26 cellular contexts compared by ENCODE assay signal in the genomic region with DNA sequence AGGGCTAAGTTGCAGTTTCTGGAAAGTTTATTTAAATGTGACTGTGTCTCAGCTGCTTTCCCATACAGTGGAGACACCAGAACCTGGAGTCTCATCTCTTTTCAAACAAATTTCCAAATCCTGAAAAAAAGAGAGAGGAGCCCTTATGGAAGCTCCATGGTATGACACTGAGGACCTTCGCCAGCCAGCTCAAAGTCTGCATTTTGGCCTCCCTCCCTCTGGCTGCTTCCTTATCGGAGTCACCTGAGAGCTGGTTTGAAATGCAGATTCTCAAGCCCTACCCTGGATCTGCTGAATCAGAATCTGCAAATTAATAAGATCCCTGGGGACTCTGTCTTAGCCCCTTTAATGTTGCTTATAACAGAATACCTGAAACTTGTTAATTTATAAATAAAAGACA. TPM values are rescaled to one million over a fixed set of nuclear protein-coding genes. Genes with fewer than 3 reads are reported as not detected.
DNase-seq lines count a peak whose midpoint lies in the region; ATAC-seq, FAIRE-seq and TF ChIP-seq lines count a peak whose summit lies in the region.
"Had no signal": no experiment of that assay in that cellular context is flagged by ENCODE, and none has a peak within 500 bp of the region (broad histone marks: within the 10 kb centered on the region; RNA-seq: fewer than 3 reads in every experiment).

No MANE protein-coding gene starts in this region.

- H4K20me1 ChIP-seq in GM23338 (replicated peaks; ENCODE audit: insufficient read depth) (no peaks in the 10 kb centered on the region), H1 (replicated peaks in 1 of 2; ENCODE audit: control insufficient read depth in 1 of 2, insufficient read depth in 2 of 2, low read length in 2 of 2) (no peaks in the 10 kb centered on the region)
- H4K20me1 ChIP-seq: BLaER1 had no signal

- H3K4me2 ChIP-seq in GM23338, result no peak overlapping the region
- H3K4me2 ChIP-seq in H1 (ENCODE audit: insufficient read depth in 1 of 2, low read depth in 2 of 2, low read length in 2 of 2), result no peak overlapping the region
- H3K4me2 ChIP-seq: BLaER1 had no signal

- no peaks in the 10 kb centered on the region for H3K9me3 ChIP-seq in H1 (ENCODE audit: insufficient read depth in 2 of 2, low read depth in 1 of 2, low read length in 1 of 2)
- no peaks in the 10 kb centered on the region for H3K9me3 ChIP-seq in naive thymus-derived CD4-positive, alpha-beta T cell (ENCODE audit: control insufficient read depth in 2 of 3, low read length in 3 of 3)
- H3K9me3 ChIP-seq: BE2C had no signal

- no peaks in the 10 kb centered on the region; the same call in 2 of the 3 replicates for H3K9me3 Mint-ChIP-seq in GM23338
- H3K9me3 Mint-ChIP-seq in naive thymus-derived CD4-positive, alpha-beta T cell, result no peaks in the 10 kb centered on the region
- H3K9me3 Mint-ChIP-seq: CD4-positive, alpha-beta memory T cell; CD8-positive, alpha-beta memory T cell had no signal

- H3F3A ChIP-seq in GM23338 (replicated peaks; ENCODE audit: low read depth), result no peaks in the 10 kb centered on the region

- H3K4me3 ChIP-seq in GM23338 (no peak overlapping the region), H7 (ENCODE audit: insufficient read depth, low read depth, low read length) (no peak overlapping the region), H1 (ENCODE audit: extremely low read depth in 1 of 4, insufficient read depth in 2 of 4, low read depth in 3 of 4, low read length in 4 of 4) (no peak overlapping the region)
- H3K4me3 ChIP-seq in naive thymus-derived CD4-positive, alpha-beta T cell (ENCODE audit: low read length), result no peak overlapping the region
- H3K4me3 ChIP-seq: BLaER1 had no signal

- no peak overlapping the region for H4K8ac ChIP-seq in H1 (ENCODE audit: extremely low read depth, insufficient read depth, low read length)

- no peaks in the 10 kb centered on the region for H3K79me2 ChIP-seq in GM23338 (replicated peaks; ENCODE audit: insufficient read depth)
- H3K79me2 ChIP-seq in H1 (ENCODE audit: control insufficient read depth in 1 of 2, insufficient read depth in 2 of 2, low read length in 2 of 2), result no peaks in the 10 kb centered on the region

- H3K4me1 Mint-ChIP-seq in GM23338, result peaks cover 31% of the 10 kb centered on the region
- H3K4me1 Mint-ChIP-seq in naive thymus-derived CD4-positive, alpha-beta T cell, result peaks cover 0 to 6% (median 0%) of the 10 kb centered on the region in 7 donors

- H3K9ac ChIP-seq in H1 (replicated peaks in 1 of 4; ENCODE audit: extremely low read depth in 1 of 4, low read depth in 3 of 4, low read length in 3 of 4), result no peak overlapping the region
- H3K9ac ChIP-seq: BLaER1 had no signal

- 51% methylated on average over 2 of the region's 2 CpGs; no CpG with 5 or more reads in 1 of the 2 experiments for WGBS in H1 (ENCODE audit: extremely low coverage in 1 of 2, insufficient coverage in 1 of 2, insufficient read length in 1 of 2, insufficient replicate concordance in 2 of 2, low coverage in 1 of 2, low lambda C conversion rate in 2 of 2, missing lambda C conversion rate in 1 of 2), 2 experiments

- H3K27ac ChIP-seq in GM23338 (ENCODE audit: low read depth), result no peak overlapping the region
- no peak overlapping the region for H3K27ac ChIP-seq in H1 (ENCODE audit: low read depth, low read length)
- H3K27ac ChIP-seq in naive thymus-derived CD4-positive, alpha-beta T cell (ENCODE audit: low read depth, low read length), result no peak overlapping the region
- H3K27ac ChIP-seq: BLaER1 had no signal

- DNase-seq in GM23338 (ENCODE audit: low spot score), result no peak
- peak; percentile 35 for DNase-seq in H7
- peak in 1 of 2 experiments; percentile 38 for DNase-seq in H1 (ENCODE audit: low read depth in 1 of 2, low spot score in 2 of 2)
- DNase-seq in left lobe of liver (ENCODE audit: low spot score), result peak; percentile 24
- DNase-seq in NCI-H2107 treated with DMSO at 0.1 percent for 48 hours (lab: John Stamatoyannopoulos, UW; ENCODE audit: unreplicated experiment), result no peak
- no peak for DNase-seq in naive thymus-derived CD4-positive, alpha-beta T cell
- DNase-seq: 8988T; ACHN; BE2C; C1 segment of cervical spinal cord; CD4-positive, alpha-beta memory T cell; CD4-positive, CD25-positive, alpha-beta regulatory T cell; CD8-positive, alpha-beta memory T cell; COR-L47; DMS 273 treated with DMSO at 0.1 percent for 48 hours; DMS153; DMS53; DMS79 treated with DMSO at 0.1 percent for 48 hours; GF-D8 had no signal

- no peak for TF ChIP-seq RAD21 in H1 (IDR thresholded peaks at IDR 0.05 in 1 of 2, conservative IDR thresholded peaks at IDR 0.05 in 1 of 2; ENCODE audit: low read depth in 2 of 2, low read length in 2 of 2)

- H3K14ac ChIP-seq in H1 (ENCODE audit: insufficient read length), result no peak overlapping the region

- H2AFZ ChIP-seq in GM23338 (peak overlapping the region; percentile 15; the same call in 1 of the 2 replicates), H1 (ENCODE audit: low read length) (peak overlapping the region; percentile 5; the same call in 1 of the 2 replicates)

- H3K79me1 ChIP-seq in H1 (ENCODE audit: low read depth, low read length), result no peaks in the 10 kb centered on the region

- POLR2A ChIA-PET in H1 (lab: Charles Lee; ENCODE audit: partially characterized antibody), result no interaction called here
- POLR2A ChIA-PET in naive thymus-derived CD4-positive, alpha-beta T cell (lab: Charles Lee), result no interaction called here

- ATAC-seq in GM23338 (no peak), left lobe of liver (peak; percentile 52), HG03439 (IDR thresholded peaks at IDR 0.05; ENCODE audit: unreplicated experiment) (no peak), GM19023 (IDR thresholded peaks at IDR 0.05; ENCODE audit: unreplicated experiment) (no peak)
- ATAC-seq in naive thymus-derived CD4-positive, alpha-beta T cell, result no peak

- H2BK120ac ChIP-seq in H1 (replicated peaks; ENCODE audit: low read depth, low read length), result no peak overlapping the region

- H3K27me3 ChIP-seq in GM23338 (ENCODE audit: insufficient read depth) (no peaks in the 10 kb centered on the region), H7 (ENCODE audit: control insufficient read depth, insufficient read depth, low read length) (no peaks in the 10 kb centered on the region), H1 (replicated peaks in 1 of 4; ENCODE audit: control insufficient read depth in 3 of 4, extremely low read depth in 1 of 4, insufficient read depth in 3 of 4, low read length in 3 of 4) (peaks cover 0 to 2% (median 0%) of the 10 kb centered on the region in 4 experiments; a peak in 1 of 7 replicates)
- no peaks in the 10 kb centered on the region for H3K27me3 ChIP-seq in naive thymus-derived CD4-positive, alpha-beta T cell (ENCODE audit: control insufficient read depth in 2 of 2, insufficient read depth in 2 of 2, low read length in 2 of 2)
- H3K27me3 ChIP-seq: BE2C, BLaER1 had no signal

- no peak overlapping the region for H3K18ac ChIP-seq in H1 (ENCODE audit: extremely low read depth, low read length)

- H3K36me3 ChIP-seq in GM23338 (ENCODE audit: insufficient read depth), result no peaks in the 10 kb centered on the region
- H3K36me3 ChIP-seq in H7 (replicated peaks; ENCODE audit: control insufficient read depth, insufficient read depth, low read length), result no peaks in the 10 kb centered on the region
- no peaks in the 10 kb centered on the region for H3K36me3 ChIP-seq in H1 (ENCODE audit: control insufficient read depth in 2 of 4, insufficient read depth in 4 of 4, low read length in 3 of 4)
- H3K36me3 ChIP-seq in naive thymus-derived CD4-positive, alpha-beta T cell (ENCODE audit: control insufficient read depth in 2 of 3, insufficient read depth in 3 of 3, low read length in 3 of 3), result no peaks in the 10 kb centered on the region
- H3K36me3 ChIP-seq: BE2C, BLaER1 had no signal

- H3K4me1 ChIP-seq in GM23338 (ENCODE audit: insufficient read depth) (peaks cover 23% of the 10 kb centered on the region), H1 (replicated peaks in 1 of 4; ENCODE audit: control insufficient read depth in 3 of 4, insufficient read depth in 4 of 4, low read length in 3 of 4) (peaks cover 0 to 18% (median 9%) of the 10 kb centered on the region in 4 experiments)
- no peaks in the 10 kb centered on the region for H3K4me1 ChIP-seq in naive thymus-derived CD4-positive, alpha-beta T cell (ENCODE audit: control insufficient read depth in 2 of 2, insufficient read depth in 2 of 2, low read length in 2 of 2)
- H3K4me1 ChIP-seq: BE2C had no signal

- TF ChIP-seq CTCF in GM23338 (conservative IDR thresholded peaks at IDR 0.05; ENCODE audit: low read depth in 2 of 2), result no peak
- TF ChIP-seq CTCF in H1 (IDR thresholded peaks at IDR 0.05; ENCODE audit: control extremely low read depth in 1 of 3, insufficient read depth in 1 of 3, low read depth in 1 of 3, low read length in 3 of 3), result no peak

- peaks cover 5% of the 10 kb centered on the region for H3K27me3 Mint-ChIP-seq in GM23338 (ENCODE audit: insufficient read depth, low read depth, poor library complexity)
- H3K27me3 Mint-ChIP-seq in naive thymus-derived CD4-positive, alpha-beta T cell, result peaks cover 0 to 13% (median 0%) of the 10 kb centered on the region in 5 donors
- H3K27me3 Mint-ChIP-seq: CD4-positive, alpha-beta memory T cell had no signal

- no peaks in the 10 kb centered on the region for H3K23me2 ChIP-seq in H1 (ENCODE audit: low read depth, low read length)

- no peaks in the 10 kb centered on the region for H3K9me2 ChIP-seq in GM23338 (ENCODE audit: insufficient read depth)

- H4K91ac ChIP-seq in H1 (replicated peaks; ENCODE audit: insufficient read length, low read length), result no peak overlapping the region

- no peak overlapping the region for H2BK12ac ChIP-seq in H1 (ENCODE audit: low read depth, low read length)

- H3K27ac Mint-ChIP-seq in GM23338, result no peak overlapping the region
- no peak overlapping the region for H3K27ac Mint-ChIP-seq in naive thymus-derived CD4-positive, alpha-beta T cell
- H3K27ac Mint-ChIP-seq: CD4-positive, alpha-beta memory T cell; CD4-positive, CD25-positive, alpha-beta regulatory T cell had no signal

- H3K4ac ChIP-seq in H1 (replicated peaks; ENCODE audit: insufficient read length, low read depth, low read length), result no peak overlapping the region

- FAIRE-seq in H1 (lab: Jason Lieb, UNC), result no peak
- FAIRE-seq: A204.1, G401.6, GM12891 had no signal

- H3K4me3 Mint-ChIP-seq in GM23338, result no peak overlapping the region
- no peak overlapping the region for H3K4me3 Mint-ChIP-seq in naive thymus-derived CD4-positive, alpha-beta T cell
- H3K4me3 Mint-ChIP-seq: CD4-positive, alpha-beta memory T cell; CD4-positive, CD25-positive, alpha-beta regulatory T cell; CD8-positive, alpha-beta memory T cell had no signal

- no peak overlapping the region for H2BK15ac ChIP-seq in H1 (ENCODE audit: low read length)

- intact Hi-C loops in naive thymus-derived CD4-positive, alpha-beta T cell (cut with micrococcal nuclease), result no loop called here

- CTCF ChIA-PET in H1 (lab: Charles Lee; ENCODE audit: partially characterized antibody), result interaction anchor here (0.9 kb wide), 1 partner anchor 82 kb away, joined by 4 read pairs; no protein-coding TSS in a partner anchor
- CTCF ChIA-PET in naive thymus-derived CD4-positive, alpha-beta T cell (lab: Charles Lee), result no interaction called here

- TF ChIP-seq EP300 in H1 (IDR thresholded peaks at IDR 0.05; ENCODE audit: borderline replicate concordance in 1 of 2, low read depth in 2 of 2, low read length in 2 of 2), result no peak

- no peak overlapping the region for H3K23ac ChIP-seq in H1 (ENCODE audit: insufficient read length)

- H2BK20ac ChIP-seq in H1 (ENCODE audit: low read length), result no peak overlapping the region

- H2BK5ac ChIP-seq in H1 (ENCODE audit: low read depth, low read length), result no peak overlapping the region

- H4K5ac ChIP-seq in H1 (ENCODE audit: insufficient read length, low read depth, low read length), result no peak overlapping the region

- TF ChIP-seq POLR2A in H1 (IDR thresholded peaks at IDR 0.05; ENCODE audit: control extremely low read depth in 1 of 2, low read depth in 2 of 2, low read length in 2 of 2), result no peak

- H3K36me3 Mint-ChIP-seq in GM23338 (ENCODE audit: low read depth), result no peaks in the 10 kb centered on the region
- peaks cover 0 to 3% (median 0%) of the 10 kb centered on the region in 5 donors for H3K36me3 Mint-ChIP-seq in naive thymus-derived CD4-positive, alpha-beta T cell
- H3K36me3 Mint-ChIP-seq: CD14-positive monocyte; CD4-positive, alpha-beta memory T cell; CD4-positive, CD25-positive, alpha-beta regulatory T cell; CD8-positive, alpha-beta memory T cell had no signal

- no peak overlapping the region for H2AK5ac ChIP-seq in H1 (ENCODE audit: low read depth, low read length)

- no peak overlapping the region for H3K56ac ChIP-seq in H1 (replicated peaks; ENCODE audit: insufficient read length, low read depth, low read length)

RNA-seq across cellular contexts. Expression of gene JDP2, which starts 21.7 kb away (rescaled TPM):
- total RNA-seq in GM23338 (2014; rRNA removed; shearing (Covaris generic)), result 38.9 and 46.4 TPM in 2 replicates
- polyA plus RNA-seq in GM23338 (2016; fragmentation: Nextera tagmentation; extraction: Ambion mirVana) (12.5 and 13.3 TPM in 2 replicates), H1 (2011; rRNA removed) (8.9 and 18.8 TPM in 2 replicates)
- total RNA-seq in H7 (2014; rRNA removed; shearing (Covaris generic)), result 30.2 and 37.9 TPM in 2 replicates
- 23.6 and 27.2 TPM in 2 replicates for total RNA-seq in H1 (2021; fragmentation: NEBNext Ultra II Directional; extraction: Animal tissue kit (Norgen Biotek cat#: 25700))
- polyA plus RNA-seq in H1 (2011; cell fraction: cytosol; rRNA removed), result 23.2 TPM
- polyA plus RNA-seq in H1 (2011; cell fraction: nucleus; rRNA removed), result 20.9 TPM
- 13.7 to 19.6 TPM (median 17.7 TPM) in 4 replicates for polyA plus RNA-seq in H1 (2012, experiment 1 of 2)
- 14.8 TPM for polyA plus RNA-seq in H1 (2012, experiment 2 of 2)
- polyA plus RNA-seq in H1 (2013, experiment 1 of 2), result 14.4 TPM
- polyA plus RNA-seq in H1 (2013, experiment 2 of 2), result 14.1 TPM
- 3.8 and 4.9 TPM in 2 replicates for polyA minus RNA-seq in H1 (2011; rRNA and poly(A)+ RNA removed)
- 19.7 TPM for polyA minus RNA-seq in H1 (2011; cell fraction: cytosol; rRNA and poly(A)+ RNA removed)
- 10.3 TPM for polyA minus RNA-seq in H1 (2011; cell fraction: nucleus; rRNA and poly(A)+ RNA removed)
- total RNA-seq in left lobe of liver, result 12.8 TPM
- 10 to 100 TPM in 1 of 5 experiments, 1 to 10 TPM in 2, under 1 TPM in 2; 0.86 to 29.0 (median 1.5) TPM for total RNA-seq in naive thymus-derived CD4-positive, alpha-beta T cell
- polyA plus RNA-seq in naive thymus-derived CD4-positive, alpha-beta T cell, result not detected
- polyA plus RNA-seq: CD8-positive, alpha-beta memory T cell had no signal

Comparison
In these comparisons a context has a peak if more than half of its experiments do, and no peak if none do; other contexts are left out.
1. DNase-seq: peak in H7 (single experiment) and left lobe of liver (single experiment); none in GM23338 (single experiment), NCI-H2107 treated with DMSO at 0.1 percent for 48 hours (single experiment) and naive thymus-derived CD4-positive, alpha-beta T cell (0 of 9).